ENCODE assay signal across 13 cellular contexts in the genomic region with DNA sequence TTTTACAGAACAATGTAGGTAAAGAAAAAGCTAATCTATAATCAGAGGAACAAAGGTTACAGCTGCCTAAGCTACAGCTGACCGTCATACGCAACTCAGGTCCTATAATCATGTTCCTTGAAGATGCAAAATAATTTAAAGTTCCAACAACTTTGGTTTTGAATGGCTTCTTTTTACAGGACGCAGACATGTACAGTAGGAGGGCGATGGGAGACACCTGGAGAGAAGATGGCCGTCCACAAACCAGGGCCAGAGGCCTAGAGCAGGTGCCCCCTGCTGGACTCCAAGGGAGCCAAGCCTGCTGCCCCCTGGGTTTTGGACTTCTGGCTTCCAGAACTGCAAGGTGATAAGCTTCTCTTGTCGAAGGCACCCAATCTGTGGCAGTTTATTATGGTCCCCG. TPM values are rescaled to one million over a fixed set of nuclear protein-coding genes. Genes with fewer than 3 reads are reported as not detected.
A peak's percentile ranks its signal among the peaks of the same experiment; 100 is the strongest.
DNase-seq lines count a peak whose midpoint lies in the region; ATAC-seq, FAIRE-seq and TF ChIP-seq lines count a peak whose summit lies in the region.
"Had no signal": no experiment of that assay in that cellular context is flagged by ENCODE, and none has a peak within 500 bp of the region (broad histone marks: within the 10 kb centered on the region; RNA-seq: fewer than 3 reads in every experiment).

No MANE protein-coding gene starts in this region.

- H3K4me1 Mint-ChIP-seq in endodermal cell: no peaks in the 10 kb centered on the region

- no peak overlapping the region for H3K27ac Mint-ChIP-seq in endodermal cell
- H3K27ac Mint-ChIP-seq: naive thymus-derived CD4-positive, alpha-beta T cell had no signal

- DNase-seq in GM12865 (ENCODE audit: low read depth) (no peak), NT2/D1 (ENCODE audit: low read depth, low spot score) (peak; percentile 27), endodermal cell (peak; percentile 81), pancreas (peak in 2 of 6 donors; percentile 38 to 44), transverse colon (no peak), coronary artery (ENCODE audit: low spot score) (no peak)
- no peak for DNase-seq in effector memory CD4-positive, alpha-beta T cell
- DNase-seq: anterior cingulate cortex; naive thymus-derived CD4-positive, alpha-beta T cell; NCI-H1436 treated with DMSO at 0.1 percent for 48 hours had no signal

- intact Hi-C loops in pancreas (cut with DNase I) (no loop called here), transverse colon (cut with DNase I; ENCODE audit: low total_unique reads) (loop anchor here (5.0 kb wide), 1 partner anchor 1660 kb away; no protein-coding TSS in a partner anchor)

- no peak for TF ChIP-seq POLR2A in transverse colon (IDR thresholded peaks at IDR 0.05)

- H3K27me3 ChIP-seq in NT2/D1 (ENCODE audit: insufficient read depth, insufficient read length): peaks cover 25% of the 10 kb centered on the region
- H3K27me3 ChIP-seq in endodermal cell (ENCODE audit: control insufficient read depth, insufficient read depth, low read length, poor library complexity, severe bottlenecking): no peaks in the 10 kb centered on the region
- no peaks in the 10 kb centered on the region for H3K27me3 ChIP-seq in pancreas
- H3K27me3 ChIP-seq in transverse colon: no peaks in the 10 kb centered on the region
- no peaks in the 10 kb centered on the region for H3K27me3 ChIP-seq in effector memory CD4-positive, alpha-beta T cell (replicated peaks; ENCODE audit: control insufficient read depth, insufficient read depth, low read length, poor library complexity, severe bottlenecking)

- TF ChIP-seq CTCF in GM12865 (IDR thresholded peaks at IDR 0.05; ENCODE audit: insufficient read depth, low read depth, low read length, missing control alignments) (peak; percentile 17), endodermal cell (conservative IDR thresholded peaks at IDR 0.05) (peak; percentile 87), pancreas (IDR thresholded peaks at IDR 0.05) (peak in 2 of 4 donors; percentile 9 to 35), transverse colon (IDR thresholded peaks at IDR 0.05) (peak in 1 of 5 experiments; percentile 15), coronary artery (IDR thresholded peaks at IDR 0.05) (no peak)

- peak; percentile 57 to 78 (median 72) for ATAC-seq in pancreas
- no peak for ATAC-seq in GM21526 (IDR thresholded peaks at IDR 0.05; ENCODE audit: low FRiP score, unreplicated experiment)
- ATAC-seq: naive thymus-derived CD4-positive, alpha-beta T cell had no signal

- no peak for FAIRE-seq in pancreas (lab: Jason Lieb, UNC)
- FAIRE-seq: GM12891 had no signal

- no peak overlapping the region for H3K4me3 ChIP-seq in GM12865 (ENCODE audit: low read depth, low read length)
- no peak overlapping the region for H3K4me3 ChIP-seq in NT2/D1 (ENCODE audit: insufficient read length, low read depth)
- H3K4me3 ChIP-seq in endodermal cell (ENCODE audit: low read length): no peak overlapping the region
- no peak overlapping the region for H3K4me3 ChIP-seq in pancreas
- no peak overlapping the region for H3K4me3 ChIP-seq in transverse colon
- H3K4me3 ChIP-seq in effector memory CD4-positive, alpha-beta T cell (ENCODE audit: insufficient read depth, low read depth, low read length, poor library complexity, severe bottlenecking): no peak overlapping the region
- H3K4me3 ChIP-seq in coronary artery: no peak overlapping the region

- 84 to 86% methylated on average over 7 of the region's 7 CpGs for WGBS in endodermal cell (ENCODE audit: insufficient coverage in 1 of 2, insufficient read length in 1 of 2), 2 experiments
- WGBS in pancreas, 2 donors: 58 to 64% methylated on average over 7 of the region's 7 CpGs
- WGBS in transverse colon (ENCODE audit: low coverage in 1 of 2), 2 donors: 75 to 83% methylated on average over 6 to 7 of the region's 7 CpGs

- no peaks in the 10 kb centered on the region for H3K36me3 ChIP-seq in NT2/D1 (ENCODE audit: insufficient read depth, insufficient read length, low read length)
- no peaks in the 10 kb centered on the region for H3K36me3 ChIP-seq in endodermal cell (ENCODE audit: control insufficient read depth, insufficient read depth, low read length)
- H3K36me3 ChIP-seq in pancreas: no peaks in the 10 kb centered on the region
- no peaks in the 10 kb centered on the region for H3K36me3 ChIP-seq in transverse colon
- H3K36me3 ChIP-seq in effector memory CD4-positive, alpha-beta T cell (ENCODE audit: control insufficient read depth, insufficient read depth, low read length): no peaks in the 10 kb centered on the region

- in situ Hi-C loops in transverse colon (cut with MboI; ENCODE audit: low pct_ligation_motif_present in 1 of 4, low pct_unique_long_range_greater_than_20kb in 1 of 4, low sequenced_read_pairs in 3 of 4): loop anchor here in 1 of 4 donors (10.0 kb wide), 1 partner anchor 98 kb away; no protein-coding TSS in a partner anchor

- H3K9me3 ChIP-seq in NT2/D1 (ENCODE audit: insufficient read depth, low read length) (peaks cover 25% of the 10 kb centered on the region), endodermal cell (ENCODE audit: control insufficient read depth, low read length) (peaks cover 20% of the 10 kb centered on the region), pancreas (no peaks in the 10 kb centered on the region), transverse colon (peaks cover 5 to 7% of the 10 kb centered on the region in 2 donors)
- no peaks in the 10 kb centered on the region for H3K9me3 ChIP-seq in effector memory CD4-positive, alpha-beta T cell (ENCODE audit: control insufficient read depth, low read length)

- H3K4me3 Mint-ChIP-seq in endodermal cell: no peak overlapping the region
- H3K4me3 Mint-ChIP-seq: naive thymus-derived CD4-positive, alpha-beta T cell had no signal

- H3K27me3 Mint-ChIP-seq in endodermal cell (ENCODE audit: insufficient read depth): peaks cover 21% of the 10 kb centered on the region

- no peak overlapping the region for H3K27ac ChIP-seq in endodermal cell (ENCODE audit: low read depth, low read length)
- peak overlapping the region in 3 of 4 donors; percentile 17 to 57 (median 46) for H3K27ac ChIP-seq in pancreas
- H3K27ac ChIP-seq in transverse colon: no peak overlapping the region
- no peak overlapping the region for H3K27ac ChIP-seq in effector memory CD4-positive, alpha-beta T cell (ENCODE audit: insufficient read depth, low read length, poor library complexity, severe bottlenecking)
- no peak overlapping the region for H3K27ac ChIP-seq in coronary artery

- H3K9ac ChIP-seq in NT2/D1 (ENCODE audit: insufficient read length, low read depth) (no peak overlapping the region), endodermal cell (ENCODE audit: extremely low read depth, low read length, poor library complexity, severe bottlenecking) (no peak overlapping the region)

- no peak for TF ChIP-seq EP300 in transverse colon (IDR thresholded peaks at IDR 0.05; ENCODE audit: low read depth)

- H3K4me1 ChIP-seq in NT2/D1 (ENCODE audit: insufficient read depth, insufficient read length) (peaks cover 7% of the 10 kb centered on the region), endodermal cell (ENCODE audit: control insufficient read depth, insufficient read depth, low read length) (no peaks in the 10 kb centered on the region), pancreas (peaks cover 3 to 12% (median 4%) of the 10 kb centered on the region in 3 donors), transverse colon (no peaks in the 10 kb centered on the region)
- H3K4me1 ChIP-seq in effector memory CD4-positive, alpha-beta T cell (ENCODE audit: control insufficient read depth, insufficient read depth, low read length, poor library complexity, severe bottlenecking): no peaks in the 10 kb centered on the region

- peaks cover 29% of the 10 kb centered on the region for H3K9me3 Mint-ChIP-seq in endodermal cell

- no peaks in the 10 kb centered on the region for H3K36me3 Mint-ChIP-seq in endodermal cell (ENCODE audit: low read depth)

RNA-seq across cellular contexts. Expression of a gene that starts 10.6 kb away (rescaled TPM):
- total RNA-seq in endodermal cell (under 1 TPM in 1 of 2 donors, not detected in 1; 0.46 TPM), pancreas (under 1 TPM in 3 of 6 donors, not detected in 3; 0.09 to 0.47 (median 0.13) TPM), transverse colon (not detected)
- polyA plus RNA-seq in endodermal cell (2013, experiment 1 of 2): 0.93 TPM
- polyA plus RNA-seq in endodermal cell (2013, experiment 2 of 2): 0.50 TPM
- 1 to 10 TPM; 1.2 to 2.2 TPM for polyA plus RNA-seq in pancreas
- polyA plus RNA-seq: naive thymus-derived CD4-positive, alpha-beta T cell had no signal

RNA-seq across cellular contexts. Expression of a gene that starts 10.7 kb away (rescaled TPM):
- total RNA-seq in endodermal cell (1 to 10 TPM in 1 of 2 donors, under 1 TPM in 1; 0.38 to 1.3 TPM), pancreas (1 to 10 TPM; 2.5 to 8.0 (median 4.2) TPM), transverse colon (under 1 TPM in 2 of 4 donors, not detected in 2; 0.27 to 0.95 TPM)
- 0.46 TPM for polyA plus RNA-seq in endodermal cell (2013, experiment 1 of 2)
- 1.0 TPM for polyA plus RNA-seq in endodermal cell (2013, experiment 2 of 2)
- 1 to 10 TPM; 2.8 to 5.8 TPM for polyA plus RNA-seq in pancreas
- total RNA-seq: glomerular endothelial cell; naive thymus-derived CD4-positive, alpha-beta T cell had no signal
- polyA plus RNA-seq: naive thymus-derived CD4-positive, alpha-beta T cell had no signal

Comparison
In these comparisons a context has a peak if more than half of its experiments do, and no peak if none do; other contexts are left out.
1. DNase-seq: peak in NT2/D1 (single experiment) and endodermal cell (single experiment); none in GM12865 (single experiment), transverse colon (single experiment), effector memory CD4-positive, alpha-beta T cell (0 of 3) and coronary artery (single experiment).
2. H3K27ac ChIP-seq: peak in pancreas (3 of 4); none in endodermal cell (single experiment), transverse colon (0 of 4), effector memory CD4-positive, alpha-beta T cell (single experiment) and coronary artery (0 of 2).